ENCODE assay signal across 8 cellular contexts in the genomic region with DNA sequence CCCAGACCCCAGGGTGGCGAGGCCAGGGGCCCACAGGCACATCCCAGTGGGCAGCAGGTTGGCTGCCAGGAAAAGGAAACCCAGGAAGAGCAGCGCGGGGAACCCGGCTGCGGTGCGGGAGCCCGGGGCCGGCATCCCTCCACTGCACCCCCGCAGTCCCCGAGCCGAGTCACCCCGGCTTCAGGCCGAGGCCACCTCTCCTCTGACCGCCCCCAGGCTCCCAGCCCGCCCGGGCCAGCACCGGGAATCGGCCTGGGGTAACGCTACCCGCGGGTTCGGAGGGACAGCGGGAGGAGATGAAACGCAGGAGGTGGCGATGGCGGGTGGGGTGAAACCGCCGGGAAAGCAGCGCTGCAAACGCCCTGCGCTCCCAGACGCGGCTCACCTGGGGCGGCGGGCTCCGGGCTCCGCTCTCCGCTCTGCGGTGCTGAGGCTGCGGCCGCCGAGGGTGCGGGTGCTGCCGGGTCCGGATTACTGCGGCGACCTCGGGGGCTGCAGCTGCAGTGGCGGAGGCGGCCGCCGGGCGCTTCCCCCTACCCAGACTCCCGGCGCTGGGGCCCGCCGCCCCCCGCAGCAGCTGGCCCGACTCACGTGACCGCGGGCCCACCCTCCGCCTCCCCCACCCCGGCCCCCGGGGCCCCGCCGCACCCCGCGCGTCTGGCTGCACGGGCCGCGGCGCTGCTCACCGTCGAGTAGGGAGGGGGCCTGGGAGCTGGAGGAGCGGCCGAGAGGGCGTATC. TPM values are rescaled to one million over a fixed set of nuclear protein-coding genes. Genes with fewer than 3 reads are reported as not detected.
DNase-seq lines count a peak whose midpoint lies in the region; ATAC-seq and TF ChIP-seq lines count a peak whose summit lies in the region.

A gene with protein sequence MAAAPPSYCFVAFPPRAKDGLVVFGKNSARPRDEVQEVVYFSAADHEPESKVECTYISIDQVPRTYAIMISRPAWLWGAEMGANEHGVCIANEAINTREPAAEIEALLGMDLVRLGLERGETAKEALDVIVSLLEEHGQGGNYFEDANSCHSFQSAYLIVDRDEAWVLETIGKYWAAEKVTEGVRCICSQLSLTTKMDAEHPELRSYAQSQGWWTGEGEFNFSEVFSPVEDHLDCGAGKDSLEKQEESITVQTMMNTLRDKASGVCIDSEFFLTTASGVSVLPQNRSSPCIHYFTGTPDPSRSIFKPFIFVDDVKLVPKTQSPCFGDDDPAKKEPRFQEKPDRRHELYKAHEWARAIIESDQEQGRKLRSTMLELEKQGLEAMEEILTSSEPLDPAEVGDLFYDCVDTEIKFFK (minus strand): TSS at position 545 of the 739 bp plus-strand sequence. CDS start 20,734 bp downstream, outside the sequence.

- H3K4me3 ChIP-seq in LNCaP clone FGC (ENCODE audit: low read depth, low read length), result peak within 1 kb of the TSS; percentile 61
- H3K4me3 ChIP-seq in mesenchymal stem cell (ENCODE audit: insufficient read depth in 1 of 2, low read depth in 1 of 2, low read length in 2 of 2), result peak within 1 kb of the TSS; percentile 83 to 84
- peak within 1 kb of the TSS; percentile 75 to 86 for H3K4me3 ChIP-seq in stomach smooth muscle (ENCODE audit: low read length in 2 of 2)

- H3K9me3 ChIP-seq in mesenchymal stem cell (ENCODE audit: control insufficient read depth, low read length) (peaks cover 10% of the 10 kb centered on the region), stomach smooth muscle (ENCODE audit: control insufficient read depth in 2 of 2, low read length in 2 of 2) (peaks cover 0 to 3% of the 10 kb centered on the region in 2 donors)

- WGBS in mesenchymal stem cell, result under 1% methylated on average over 48 of the region's 79 CpGs

- H2AK5ac ChIP-seq in mesenchymal stem cell (ENCODE audit: low read length, severe bottlenecking), result no peak within 1 kb of the TSS

- H3K4me1 ChIP-seq in mesenchymal stem cell (ENCODE audit: control insufficient read depth, insufficient read depth, low read depth, low read length) (peaks cover 14% of the 10 kb centered on the region), stomach smooth muscle (ENCODE audit: control insufficient read depth, insufficient read depth, low read length) (peaks cover 16% of the 10 kb centered on the region)

- no peaks in the 10 kb centered on the region for H3K36me3 Mint-ChIP-seq in activated CD4-positive, alpha-beta memory T cell treated with anti-CD3 and anti-CD28 coated beads for 36 hours

- H3K4me1 Mint-ChIP-seq in activated CD4-positive, alpha-beta memory T cell treated with anti-CD3 and anti-CD28 coated beads for 36 hours (ENCODE audit: low read depth), result peaks cover 10% of the 10 kb centered on the region

- H3K14ac ChIP-seq in mesenchymal stem cell (ENCODE audit: low read length in 2 of 2), result peak within 1 kb of the TSS; percentile 40 to 71

- intact Hi-C loops in activated CD4-positive, alpha-beta memory T cell treated with anti-CD3 and anti-CD28 coated beads for 36 hours (cut with micrococcal nuclease), result loop anchor here (2.0 kb wide), 1 partner anchor 37 kb away; the partner anchor contains the start of gene FKBP14

- in situ Hi-C loops in endometrial microvascular endothelial cells (cut with HindIII; ENCODE audit: inconsistent ontology term, low pct_unique_long_range_greater_than_20kb, low sequenced_read_pairs), result no loop called here

- peak within 1 kb of the TSS; percentile 93 for H2BK120ac ChIP-seq in mesenchymal stem cell (ENCODE audit: low read depth, low read length)

- POLR2A ChIA-PET in activated CD4-positive, alpha-beta memory T cell treated with anti-CD3 and anti-CD28 coated beads for 36 hours (lab: Charles Lee), result no interaction called here

- H3K4me2 ChIP-seq in mesenchymal stem cell (ENCODE audit: low read length, poor library complexity, severe bottlenecking), result peak within 1 kb of the TSS; percentile 89

- peak within 1 kb of the TSS; percentile 15 for H2BK15ac ChIP-seq in mesenchymal stem cell (ENCODE audit: low read depth, poor library complexity, severe bottlenecking)

- peaks cover 0 to 5% of the 10 kb centered on the region in 2 experiments for H3K36me3 ChIP-seq in mesenchymal stem cell (ENCODE audit: control insufficient read depth in 1 of 2, insufficient read depth in 2 of 2, low read depth in 1 of 2, low read length in 2 of 2)
- H3K36me3 ChIP-seq in stomach smooth muscle (ENCODE audit: control insufficient read depth in 2 of 2, insufficient read depth in 2 of 2, low read length in 2 of 2), result no peaks in the 10 kb centered on the region

- H3K9me3 Mint-ChIP-seq in activated CD4-positive, alpha-beta memory T cell treated with anti-CD3 and anti-CD28 coated beads for 36 hours, result peaks cover 16% of the 10 kb centered on the region

- H2BK5ac ChIP-seq in mesenchymal stem cell (ENCODE audit: low read depth, low read length, poor library complexity, severe bottlenecking), result peak within 1 kb of the TSS; percentile 92

- H3K23ac ChIP-seq in mesenchymal stem cell (ENCODE audit: low read length in 2 of 2), result peak within 1 kb of the TSS; percentile 1 to 66

- peak within 1 kb of the TSS; percentile 86 to 100 for H3K18ac ChIP-seq in mesenchymal stem cell (ENCODE audit: low read depth in 1 of 2, low read length in 2 of 2)

- peaks cover 43% of the 10 kb centered on the region for H3K27me3 Mint-ChIP-seq in activated CD4-positive, alpha-beta memory T cell treated with anti-CD3 and anti-CD28 coated beads for 36 hours

- H3K79me1 ChIP-seq in mesenchymal stem cell (replicated peaks; ENCODE audit: low read length, poor library complexity, severe bottlenecking), result peaks cover 7% of the 10 kb centered on the region

- H3K27ac Mint-ChIP-seq in activated CD4-positive, alpha-beta memory T cell treated with anti-CD3 and anti-CD28 coated beads for 36 hours, result no peak within 1 kb of the TSS

- peak; percentile 37 for ATAC-seq in GM21723 (IDR thresholded peaks at IDR 0.05; ENCODE audit: unreplicated experiment)

- CTCF ChIA-PET in activated CD4-positive, alpha-beta memory T cell treated with anti-CD3 and anti-CD28 coated beads for 36 hours (lab: Charles Lee), result no interaction called here

- H3K27ac ChIP-seq in mesenchymal stem cell (ENCODE audit: low read length, poor library complexity, severe bottlenecking), result peak within 1 kb of the TSS; percentile 99
- H3K27ac ChIP-seq in stomach smooth muscle (ENCODE audit: low read length), result peak within 1 kb of the TSS; percentile 75

- H2BK12ac ChIP-seq in mesenchymal stem cell (ENCODE audit: low read length in 2 of 2), result peak within 1 kb of the TSS; percentile 71 to 76

- peak within 1 kb of the TSS; percentile 94 for H3K9ac ChIP-seq in mesenchymal stem cell (ENCODE audit: low read length)
- peak within 1 kb of the TSS; percentile 72 to 78 for H3K9ac ChIP-seq in stomach smooth muscle (ENCODE audit: low read length in 2 of 2)

- peak within 1 kb of the TSS; percentile 95 for H4K8ac ChIP-seq in mesenchymal stem cell (ENCODE audit: low read length)

- peak; percentile 8 for DNase-seq in GM04504 (ENCODE audit: low read depth)
- DNase-seq in LNCaP clone FGC (ENCODE audit: low read depth), result no peak
- DNase-seq in activated CD4-positive, alpha-beta memory T cell treated with anti-CD3 and anti-CD28 coated beads for 36 hours, result peak; percentile 27
- peak; percentile 50 for DNase-seq in mesenchymal stem cell
- DNase-seq in inferior parietal cortex (ENCODE audit: extremely low spot score), result no peak

- H4K91ac ChIP-seq in mesenchymal stem cell (ENCODE audit: low read length), result peak within 1 kb of the TSS; percentile 98

- H2AFZ ChIP-seq in mesenchymal stem cell (ENCODE audit: low read depth, low read length), result peak within 1 kb of the TSS; percentile 92

- no peak for TF ChIP-seq CTCF in LNCaP clone FGC (IDR thresholded peaks at IDR 0.05; ENCODE audit: control insufficient read depth, extremely low read depth, insufficient read depth)

- peak within 1 kb of the TSS; percentile 65 for H3K4me3 Mint-ChIP-seq in activated CD4-positive, alpha-beta memory T cell treated with anti-CD3 and anti-CD28 coated beads for 36 hours

- no peaks in the 10 kb centered on the region for H3K27me3 ChIP-seq in mesenchymal stem cell (ENCODE audit: control insufficient read depth in 1 of 2, insufficient read depth in 1 of 2, low read length in 2 of 2)
- H3K27me3 ChIP-seq in stomach smooth muscle (ENCODE audit: control insufficient read depth in 1 of 2, insufficient read depth in 2 of 2, low read length in 2 of 2), result no peaks in the 10 kb centered on the region

- peak within 1 kb of the TSS; percentile 82 to 99 for H3K4ac ChIP-seq in mesenchymal stem cell (ENCODE audit: low read depth in 1 of 2, low read length in 2 of 2)

RNA-seq across cellular contexts. Expression of the gene that starts here (rescaled TPM):
- total RNA-seq in activated CD4-positive, alpha-beta memory T cell treated with anti-CD3 and anti-CD28 coated beads for 36 hours, result 1 to 10 TPM; 1.6 to 2.1 TPM
- total RNA-seq in endometrial microvascular endothelial cells (ENCODE audit: inconsistent ontology term), result 91.2 TPM
- polyA plus RNA-seq in mesenchymal stem cell (2013, experiment 1 of 2), result 89.2 TPM
- polyA plus RNA-seq in mesenchymal stem cell (2013, experiment 2 of 2), result 86.9 TPM

Comparison
In these comparisons a context has a peak if more than half of its experiments do, and no peak if none do; other contexts are left out.
1. RNA of the gene that starts here (total RNA-seq): 91.2 TPM in endometrial microvascular endothelial cells (single experiment); 1.6 to 2.1 TPM in activated CD4-positive, alpha-beta memory T cell treated with anti-CD3 and anti-CD28 coated beads for 36 hours; every median in the first group is over 10 times any median in the second.
2. DNase-seq: peak in GM04504 (single experiment), activated CD4-positive, alpha-beta memory T cell treated with anti-CD3 and anti-CD28 coated beads for 36 hours (single experiment) and mesenchymal stem cell (single experiment); none in LNCaP clone FGC (single experiment) and inferior parietal cortex (single experiment).
3. Peak in every context shown above with its lines, with median percentiles within 50 percentile points of each other: H3K4me3 ChIP-seq.